Comparison of ENCODE assay signal across 14 cellular contexts in genomic region chr5:148145916-148146315, GRCh38. TPM values are rescaled to one million over a fixed set of nuclear protein-coding genes. Genes with fewer than 3 reads are reported as not detected.
A peak's percentile ranks its signal among the peaks of the same experiment; 100 is the strongest.
DNase-seq lines count a peak whose midpoint lies in the region; ATAC-seq, FAIRE-seq and TF ChIP-seq lines count a peak whose summit lies in the region.
"Had no signal": no experiment of that assay in that cellular context is flagged by ENCODE, and none has a peak within 500 bp of the region (broad histone marks: within the 10 kb centered on the region; RNA-seq: fewer than 3 reads in every experiment).

No MANE protein-coding gene starts in this region.

- no peak overlapping the region for H3K4me3 ChIP-seq in fibroblast of the aortic adventitia (ENCODE audit: low read depth, low read length)
- H3K4me3 ChIP-seq in pancreas: no peak overlapping the region
- no peak overlapping the region for H3K4me3 ChIP-seq in gastroesophageal sphincter
- H3K4me3 ChIP-seq: esophagus muscularis mucosa had no signal

- FAIRE-seq in pancreas (lab: Jason Lieb, UNC): no peak
- FAIRE-seq: HTR-8/SVneo had no signal

- H3K4me1 ChIP-seq in pancreas (peaks cover 14 to 32% (median 25%) of the 10 kb centered on the region in 3 donors), gastroesophageal sphincter (no peaks in the 10 kb centered on the region)
- H3K4me1 ChIP-seq: esophagus muscularis mucosa had no signal

- H3K9me3 ChIP-seq in pancreas (no peaks in the 10 kb centered on the region), gastroesophageal sphincter (no peaks in the 10 kb centered on the region)
- H3K9me3 ChIP-seq: esophagus muscularis mucosa had no signal

- H3K27ac ChIP-seq in pancreas (peak overlapping the region in 1 of 4 donors; percentile 14), gastroesophageal sphincter (no peak overlapping the region)
- H3K27ac ChIP-seq: esophagus muscularis mucosa had no signal

- TF ChIP-seq CTCF in fibroblast of the aortic adventitia (IDR thresholded peaks at IDR 0.05; ENCODE audit: insufficient read depth, low read length): no peak
- no peak for TF ChIP-seq CTCF in pancreas (IDR thresholded peaks at IDR 0.05)
- TF ChIP-seq CTCF in gastroesophageal sphincter (IDR thresholded peaks at IDR 0.05): no peak

- DNase-seq in EH (ENCODE audit: low read depth) (peak; percentile 19), NCI-H69 (lab: John Stamatoyannopoulos, UW) (peak; percentile 59), fibroblast of the aortic adventitia (ENCODE audit: low read depth) (peak; percentile 22), pancreas (peak in 4 of 6 donors; percentile 30 to 50 (median 42)), COR-L47 (lab: John Stamatoyannopoulos, UW) (no peak), G401 (ENCODE audit: low spot score) (no peak), Kasumi-1 (lab: John Stamatoyannopoulos, UW) (no peak)
- DNase-seq: activated CD8-positive, alpha-beta T cell treated with anti-CD3 and anti-CD28 coated beads, Interleukin-2, amount 10 ng/mL, durations not matched to agents 7 days and 5 days; C1 segment of cervical spinal cord; NCI-H2107; stimulated activated naive CD4-positive, alpha-beta T cell had no signal

- no peak for TF ChIP-seq POLR2A in gastroesophageal sphincter (IDR thresholded peaks at IDR 0.05)

- intact Hi-C loops in pancreas (cut with DNase I): no loop called here

- no peaks in the 10 kb centered on the region for H3K27me3 ChIP-seq in pancreas
- H3K27me3 ChIP-seq in gastroesophageal sphincter: no peaks in the 10 kb centered on the region
- H3K27me3 ChIP-seq: esophagus muscularis mucosa had no signal

- in situ Hi-C loops in G401 (cut with HindIII; ENCODE audit: low sequenced_read_pairs): no loop called here

- TF ChIP-seq EP300 in gastroesophageal sphincter (IDR thresholded peaks at IDR 0.05): no peak

- ATAC-seq in pancreas (peak; percentile 73 to 87 (median 84)), gastroesophageal sphincter (no peak)
- ATAC-seq: activated CD8-positive, alpha-beta T cell treated with anti-CD3 and anti-CD28 coated beads, Interleukin-2, amount 10 ng/mL, durations not matched to agents 7 days and 5 days had no signal

- H3K36me3 ChIP-seq in pancreas (no peaks in the 10 kb centered on the region), gastroesophageal sphincter (no peaks in the 10 kb centered on the region)
- H3K36me3 ChIP-seq: esophagus muscularis mucosa had no signal

RNA-seq across cellular contexts. Expression of gene SPINK14, which starts 22.4 kb away (rescaled TPM):
- total RNA-seq in fibroblast of the aortic adventitia (ENCODE audit: low replicate concordance): not detected in 2 replicates
- total RNA-seq in pancreas: not detected
- not detected for polyA plus RNA-seq in pancreas
- not detected for total RNA-seq in gastroesophageal sphincter
- not detected in 2 replicates for total RNA-seq in G401 (2014; rRNA removed; shearing (Covaris generic))
- total RNA-seq: activated CD8-positive, alpha-beta T cell treated with anti-CD3 and anti-CD28 coated beads, Interleukin-2, amount 10 ng/mL, durations not matched to agents 7 days and 5 days; esophagus muscularis mucosa had no signal

RNA-seq across cellular contexts. Expression of gene SPINK6, which starts 56.9 kb away (rescaled TPM):
- total RNA-seq in fibroblast of the aortic adventitia (ENCODE audit: low replicate concordance) (not detected in 2 replicates), pancreas (not detected), gastroesophageal sphincter (not detected)
- not detected for polyA plus RNA-seq in pancreas
- not detected in 2 replicates for total RNA-seq in G401 (2014; rRNA removed; shearing (Covaris generic))
- total RNA-seq: activated CD8-positive, alpha-beta T cell treated with anti-CD3 and anti-CD28 coated beads, Interleukin-2, amount 10 ng/mL, durations not matched to agents 7 days and 5 days; esophagus muscularis mucosa had no signal

Comparison
In these comparisons a context has a peak if more than half of its experiments do, and no peak if none do; other contexts are left out.
1. DNase-seq: peak in EH (single experiment), NCI-H69 (single experiment), fibroblast of the aortic adventitia (single experiment) and pancreas (4 of 6); none in COR-L47 (single experiment), G401 (single experiment) and Kasumi-1 (0 of 2).